14 cellular contexts compared by ENCODE assay signal in genomic region chr11:61237130-61237529, GRCh38. TPM values are rescaled to one million over a fixed set of nuclear protein-coding genes. Genes with fewer than 3 reads are reported as not detected.
"Had no signal": no experiment of that assay in that cellular context is flagged by ENCODE, and none has a peak within 500 bp of the region (broad histone marks: within the 10 kb centered on the region; RNA-seq: fewer than 3 reads in every experiment).

No MANE protein-coding gene starts in this region.

RNA-seq across cellular contexts. Expression of gene PGA5, which starts 3.8 kb away (rescaled TPM):
- total RNA-seq: activated B cell treated with CpG ODN at 0.5 μM for 24 hours; activated CD4-positive, alpha-beta memory T cell treated with anti-CD3 and anti-CD28 coated beads for 36 hours; activated CD4-positive, alpha-beta memory T cell treated with anti-CD3 and anti-CD28 coated beads, Interleukin-2, amount 10 ng/mL, durations not matched to agents 7 days and 5 days; activated CD4-positive, alpha-beta T cell treated with anti-CD3 and anti-CD28 coated beads, Interleukin-2, amount 10 ng/mL, durations not matched to agents 24 days and 14 days; activated CD4-positive, alpha-beta T cell treated with anti-CD3 and anti-CD28 coated beads, Interleukin-2, amount 10 ng/mL, durations not matched to agents 7 days and 5 days; activated CD8-positive, alpha-beta memory T cell treated with anti-CD3 and anti-CD28 coated beads for 36 hours; activated CD8-positive, alpha-beta memory T cell treated with anti-CD3 and anti-CD28 coated beads, Interleukin-2, amount 10 ng/mL, durations not matched to agents 7 days and 5 days; activated CD8-positive, alpha-beta T cell treated with anti-CD3 and anti-CD28 coated beads for 36 hours; activated CD8-positive, alpha-beta T cell treated with anti-CD3 and anti-CD28 coated beads, Interleukin-2, amount 10 ng/mL, durations not matched to agents 7 days and 5 days; T-cell; T-helper 1 cell treated with Interleukin-12 subunit alpha and Interleukin-12 subunit beta and Interleukin-4 antibody, amounts not matched to agents 30 ng/mL and 1 ng/mL, for 36 hours; T-helper 17 cell; T-helper 2 cell treated with Interferon-gamma antibody and Interleukin-4, amounts not matched to agents 100 ng/mL and 5 ng/mL, for 36 hours had no signal

RNA-seq across cellular contexts. Expression of gene PGA4, which starts 15.0 kb away (rescaled TPM):
- total RNA-seq: activated B cell treated with CpG ODN at 0.5 μM for 24 hours; activated CD4-positive, alpha-beta memory T cell treated with anti-CD3 and anti-CD28 coated beads for 36 hours; activated CD4-positive, alpha-beta memory T cell treated with anti-CD3 and anti-CD28 coated beads, Interleukin-2, amount 10 ng/mL, durations not matched to agents 7 days and 5 days; activated CD4-positive, alpha-beta T cell treated with anti-CD3 and anti-CD28 coated beads, Interleukin-2, amount 10 ng/mL, durations not matched to agents 24 days and 14 days; activated CD4-positive, alpha-beta T cell treated with anti-CD3 and anti-CD28 coated beads, Interleukin-2, amount 10 ng/mL, durations not matched to agents 7 days and 5 days; activated CD8-positive, alpha-beta memory T cell treated with anti-CD3 and anti-CD28 coated beads for 36 hours; activated CD8-positive, alpha-beta memory T cell treated with anti-CD3 and anti-CD28 coated beads, Interleukin-2, amount 10 ng/mL, durations not matched to agents 7 days and 5 days; activated CD8-positive, alpha-beta T cell treated with anti-CD3 and anti-CD28 coated beads for 36 hours; activated CD8-positive, alpha-beta T cell treated with anti-CD3 and anti-CD28 coated beads, Interleukin-2, amount 10 ng/mL, durations not matched to agents 7 days and 5 days; T-cell; T-helper 1 cell treated with Interleukin-12 subunit alpha and Interleukin-12 subunit beta and Interleukin-4 antibody, amounts not matched to agents 30 ng/mL and 1 ng/mL, for 36 hours; T-helper 17 cell; T-helper 2 cell treated with Interferon-gamma antibody and Interleukin-4, amounts not matched to agents 100 ng/mL and 5 ng/mL, for 36 hours; WTC11 had no signal

RNA-seq across cellular contexts. Expression of gene PGA3, which starts 33.8 kb away (rescaled TPM):
- total RNA-seq: activated B cell treated with CpG ODN at 0.5 μM for 24 hours; activated CD4-positive, alpha-beta memory T cell treated with anti-CD3 and anti-CD28 coated beads for 36 hours; activated CD4-positive, alpha-beta memory T cell treated with anti-CD3 and anti-CD28 coated beads, Interleukin-2, amount 10 ng/mL, durations not matched to agents 7 days and 5 days; activated CD4-positive, alpha-beta T cell treated with anti-CD3 and anti-CD28 coated beads, Interleukin-2, amount 10 ng/mL, durations not matched to agents 24 days and 14 days; activated CD4-positive, alpha-beta T cell treated with anti-CD3 and anti-CD28 coated beads, Interleukin-2, amount 10 ng/mL, durations not matched to agents 7 days and 5 days; activated CD8-positive, alpha-beta memory T cell treated with anti-CD3 and anti-CD28 coated beads for 36 hours; activated CD8-positive, alpha-beta memory T cell treated with anti-CD3 and anti-CD28 coated beads, Interleukin-2, amount 10 ng/mL, durations not matched to agents 7 days and 5 days; activated CD8-positive, alpha-beta T cell treated with anti-CD3 and anti-CD28 coated beads for 36 hours; activated CD8-positive, alpha-beta T cell treated with anti-CD3 and anti-CD28 coated beads, Interleukin-2, amount 10 ng/mL, durations not matched to agents 7 days and 5 days; T-cell; T-helper 1 cell treated with Interleukin-12 subunit alpha and Interleukin-12 subunit beta and Interleukin-4 antibody, amounts not matched to agents 30 ng/mL and 1 ng/mL, for 36 hours; T-helper 17 cell; T-helper 2 cell treated with Interferon-gamma antibody and Interleukin-4, amounts not matched to agents 100 ng/mL and 5 ng/mL, for 36 hours had no signal
